In genomic region chr2:117661619-117662018, GRCh38 we compare ENCODE assay signal across 17 cellular contexts.
"Had no signal": no experiment of that assay in that cellular context is flagged by ENCODE, and none has a peak within 500 bp of the region (broad histone marks: within the 10 kb centered on the region; RNA-seq: fewer than 3 reads in every experiment).

No MANE protein-coding gene starts in this region.

- H2AFZ ChIP-seq: parathyroid adenoma had no signal

- H3K27me3 Mint-ChIP-seq: stimulated activated naive CD8-positive, alpha-beta T cell treated with anti-CD3 and anti-CD28 coated beads, Interleukin-15, Interleukin-2, amounts not matched to agents 100 ng/mL and 50 ng/mL, for 24 hours had no signal

- H3K4me3 ChIP-seq: coronary artery, heart left ventricle, prostate gland, right lobe of liver, tibial artery, upper lobe of right lung, vagina had no signal

- H3K36me3 ChIP-seq: heart left ventricle, prostate gland, right lobe of liver, tibial artery, upper lobe of right lung, vagina had no signal

- H3K27me3 ChIP-seq: right lobe of liver, tibial artery, upper lobe of right lung, vagina had no signal

- H3K36me3 Mint-ChIP-seq: naive thymus-derived CD4-positive, alpha-beta T cell; stimulated activated effector memory CD8-positive, alpha-beta T cell treated with anti-CD3 and anti-CD28 coated beads, Interleukin-12 subunit alpha, Interleukin-12 subunit beta, amount 100 ng/mL, for 72 hours had no signal

- H3K9me3 ChIP-seq: heart left ventricle, prostate gland, right lobe of liver, tibial artery, upper lobe of right lung, vagina had no signal

- H3K9ac ChIP-seq: parathyroid adenoma had no signal

- H3K27ac ChIP-seq: coronary artery, heart left ventricle, parathyroid adenoma, prostate gland, right lobe of liver, tibial artery, upper lobe of right lung, vagina had no signal

- H3K79me2 ChIP-seq: parathyroid adenoma had no signal

- ATAC-seq: heart left ventricle; left lobe of liver; naive thymus-derived CD4-positive, alpha-beta T cell; right lobe of liver; stimulated activated effector memory CD8-positive, alpha-beta T cell treated with anti-CD3 and anti-CD28 coated beads, Interleukin-12 subunit alpha, Interleukin-12 subunit beta, amount 100 ng/mL, for 72 hours; upper lobe of right lung had no signal

- H3K4me1 Mint-ChIP-seq: naive thymus-derived CD4-positive, alpha-beta T cell; stimulated activated effector memory CD8-positive, alpha-beta T cell treated with anti-CD3 and anti-CD28 coated beads, Interleukin-12 subunit alpha, Interleukin-12 subunit beta, amount 100 ng/mL, for 72 hours had no signal

- H3K4me1 ChIP-seq: heart left ventricle, parathyroid adenoma, prostate gland, right lobe of liver, tibial artery, upper lobe of right lung, vagina had no signal

- DNase-seq: effector CD4-positive, alpha-beta T cell; heart left ventricle; hippocampal formation; mammary epithelial cell; naive thymus-derived CD4-positive, alpha-beta T cell; right lobe of liver; stimulated activated CD4-positive, alpha-beta T cell treated with anti-CD3 and anti-CD28 coated beads, Interleukin-4, amount 100 ng/mL, for 1 hour; stimulated activated CD8-positive, alpha-beta memory T cell treated with anti-CD3 and anti-CD28 coated beads, Interleukin-4, amount 100 ng/mL, for 48 hours; tibial artery; upper lobe of right lung had no signal

- H3K9me3 Mint-ChIP-seq: stimulated activated effector memory CD8-positive, alpha-beta T cell treated with anti-CD3 and anti-CD28 coated beads, Interleukin-12 subunit alpha, Interleukin-12 subunit beta, amount 100 ng/mL, for 72 hours; stimulated activated naive CD8-positive, alpha-beta T cell treated with anti-CD3 and anti-CD28 coated beads, Interleukin-15, Interleukin-2, amounts not matched to agents 100 ng/mL and 50 ng/mL, for 24 hours had no signal

- H3K4me3 Mint-ChIP-seq: naive thymus-derived CD4-positive, alpha-beta T cell; stimulated activated effector memory CD8-positive, alpha-beta T cell treated with anti-CD3 and anti-CD28 coated beads, Interleukin-12 subunit alpha, Interleukin-12 subunit beta, amount 100 ng/mL, for 72 hours; stimulated activated naive CD8-positive, alpha-beta T cell treated with anti-CD3 and anti-CD28 coated beads, Interleukin-15, Interleukin-2, amounts not matched to agents 100 ng/mL and 50 ng/mL, for 24 hours had no signal

- H3K27ac Mint-ChIP-seq: naive thymus-derived CD4-positive, alpha-beta T cell; stimulated activated effector memory CD8-positive, alpha-beta T cell treated with anti-CD3 and anti-CD28 coated beads, Interleukin-12 subunit alpha, Interleukin-12 subunit beta, amount 100 ng/mL, for 72 hours; stimulated activated naive CD8-positive, alpha-beta T cell treated with anti-CD3 and anti-CD28 coated beads, Interleukin-15, Interleukin-2, amounts not matched to agents 100 ng/mL and 50 ng/mL, for 24 hours had no signal
